Comparison of ENCODE assay signal across 9 cellular contexts in genomic region chrX:1535241-1536041, GRCh38. TPM values are rescaled to one million over a fixed set of nuclear protein-coding genes. Genes with fewer than 3 reads are reported as not detected.
DNase-seq lines count a peak whose midpoint lies in the region; ATAC-seq and TF ChIP-seq lines count a peak whose summit lies in the region.
"Had no signal": no experiment of that assay in that cellular context is flagged by ENCODE, and none has a peak within 500 bp of the region (broad histone marks: within the 10 kb centered on the region; RNA-seq: fewer than 3 reads in every experiment).

No MANE protein-coding gene starts in this region.

- H3K9me3 ChIP-seq in left ventricle myocardium inferior (replicated peaks): no peaks in the 10 kb centered on the region
- no peaks in the 10 kb centered on the region for H3K9me3 ChIP-seq in thoracic aorta

- H3K4me3 ChIP-seq in GM08714 (ENCODE audit: low read length): peak overlapping the region; percentile 91
- peak overlapping the region; percentile 64 for H3K4me3 ChIP-seq in left ventricle myocardium inferior
- H3K4me3 ChIP-seq in thoracic aorta: peak overlapping the region; percentile 65
- H3K4me3 ChIP-seq in H7 (ENCODE audit: insufficient read depth, low read depth, low read length): no peak overlapping the region

- H3K4me1 ChIP-seq in left ventricle myocardium inferior (no peaks in the 10 kb centered on the region), thoracic aorta (ENCODE audit: control insufficient read depth in 1 of 2, low read depth in 2 of 2) (no peaks in the 10 kb centered on the region)

- H3K27me3 ChIP-seq in left ventricle myocardium inferior (ENCODE audit: low read depth): no peaks in the 10 kb centered on the region
- no peaks in the 10 kb centered on the region for H3K27me3 ChIP-seq in thoracic aorta (replicated peaks; ENCODE audit: insufficient read depth)
- no peaks in the 10 kb centered on the region for H3K27me3 ChIP-seq in H7 (ENCODE audit: control insufficient read depth, insufficient read depth, low read length)

- no peaks in the 10 kb centered on the region for H3K36me3 ChIP-seq in left ventricle myocardium inferior
- no peaks in the 10 kb centered on the region for H3K36me3 ChIP-seq in thoracic aorta
- no peaks in the 10 kb centered on the region for H3K36me3 ChIP-seq in H7 (replicated peaks; ENCODE audit: control insufficient read depth, insufficient read depth, low read length)

- intact Hi-C loops in left ventricle myocardium inferior (cut with micrococcal nuclease): no loop called here

- H3K27ac ChIP-seq in left ventricle myocardium inferior (replicated peaks) (peak overlapping the region; percentile 79), thoracic aorta (peak overlapping the region in 1 of 2 donors; percentile 8)

- TF ChIP-seq CTCF in left ventricle myocardium inferior (IDR thresholded peaks at IDR 0.05; ENCODE audit: borderline replicate concordance): no peak
- no peak for TF ChIP-seq CTCF in thoracic aorta (IDR thresholded peaks at IDR 0.05)

- peak; percentile 17 for ATAC-seq in HG03108 (IDR thresholded peaks at IDR 0.05; ENCODE audit: unreplicated experiment)
- peak; percentile 8 to 11 for ATAC-seq in activated CD4-positive, CD25-positive, alpha-beta regulatory T cell treated with anti-CD3 and anti-CD28 coated beads, Interleukin-2, amount 50 U/mL, for 24 hours
- no peak for ATAC-seq in thoracic aorta (ENCODE audit: insufficient number of reproducible peaks, low FRiP score, low read depth)

- no peak for DNase-seq in left ventricle myocardium inferior
- DNase-seq in thoracic aorta (ENCODE audit: low spot score): no peak
- no peak for DNase-seq in H7
- DNase-seq in HuH-7.5 (ENCODE audit: low spot score): no peak
- no peak for DNase-seq in NCI-H1105 (lab: John Stamatoyannopoulos, UW)

RNA-seq across cellular contexts. Expression of gene P2RY8, which starts 1.5 kb away (rescaled TPM):
- total RNA-seq in left ventricle myocardium inferior: 1.9 TPM
- total RNA-seq in thoracic aorta: 1 to 10 TPM; 4.0 to 4.2 TPM
- 0.03 and 0.15 TPM in 2 replicates for total RNA-seq in H7 (2014; rRNA removed; shearing (Covaris generic))
- total RNA-seq: myocyte had no signal

RNA-seq across cellular contexts. Expression of gene AKAP17A, which starts 56.0 kb away (rescaled TPM):
- total RNA-seq in left ventricle myocardium inferior: 15.8 TPM
- 10 to 100 TPM; 53.3 to 71.5 TPM for total RNA-seq in thoracic aorta
- total RNA-seq in H7 (2014; rRNA removed; shearing (Covaris generic)): 52.9 and 76.2 TPM in 2 replicates
